ENCODE assay signal across 1 cellular context in genomic region chr5:962801-963200, GRCh38.
TF ChIP-seq lines count a peak whose summit lies in the region.

No MANE protein-coding gene starts in this region.

TF ChIP-seq in IMR-90, 13 proteins besides CTCF, POLR2A, EP300 and RAD21 (continued from another document):
- no peak for TF ChIP-seq ELK1 (IDR thresholded peaks at IDR 0.05; ENCODE audit: borderline replicate concordance, low read depth, low read length)
- no peak for TF ChIP-seq MAFK (IDR thresholded peaks at IDR 0.05; ENCODE audit: low read depth, low read length)
- TF ChIP-seq RCOR1 (IDR thresholded peaks at IDR 0.05; ENCODE audit: insufficient replicate concordance, low read length): no peak
- no peak for TF ChIP-seq BHLHE40 (IDR thresholded peaks at IDR 0.05; ENCODE audit: low read depth, low read length)
- TF ChIP-seq NFE2L2 (IDR thresholded peaks at IDR 0.05; ENCODE audit: low read depth, low read length): no peak
- no peak for TF ChIP-seq MXI1 (IDR thresholded peaks at IDR 0.05; ENCODE audit: borderline replicate concordance, low read depth, low read length)
- no peak for TF ChIP-seq USF2 (IDR thresholded peaks at IDR 0.05; ENCODE audit: low read depth, low read length)
- TF ChIP-seq RFX5 (IDR thresholded peaks at IDR 0.05; ENCODE audit: low read depth, low read length): no peak
TF ChIP-seq in IMR-90: peak in this region for 0.
